In the genomic region with DNA sequence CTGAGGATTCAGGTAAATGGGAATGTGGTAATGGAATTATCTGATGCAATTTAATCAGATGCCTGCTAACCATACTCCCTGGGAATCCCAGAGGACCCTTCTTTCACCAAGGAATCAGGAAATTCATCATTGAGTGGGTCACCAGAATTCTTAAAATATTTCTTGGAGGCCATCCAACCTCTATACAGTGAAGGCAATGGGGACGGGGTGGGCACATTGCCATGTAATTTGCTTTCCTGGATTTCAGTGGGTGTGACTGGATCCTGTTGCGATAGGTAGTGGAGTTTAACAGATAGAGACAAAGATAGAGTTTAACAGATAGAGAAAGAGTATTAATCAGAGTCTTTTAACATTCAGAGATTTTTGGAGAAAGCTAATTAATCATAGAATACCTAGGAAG, we compare ENCODE assay signal across 1 cellular context.
TF ChIP-seq lines count a peak whose summit lies in the region.

No MANE protein-coding gene starts in this region.

TF ChIP-seq in H1, 55 proteins besides CTCF, POLR2A, EP300 and RAD21 (continued from another document):
- TF ChIP-seq, protein P1, sequence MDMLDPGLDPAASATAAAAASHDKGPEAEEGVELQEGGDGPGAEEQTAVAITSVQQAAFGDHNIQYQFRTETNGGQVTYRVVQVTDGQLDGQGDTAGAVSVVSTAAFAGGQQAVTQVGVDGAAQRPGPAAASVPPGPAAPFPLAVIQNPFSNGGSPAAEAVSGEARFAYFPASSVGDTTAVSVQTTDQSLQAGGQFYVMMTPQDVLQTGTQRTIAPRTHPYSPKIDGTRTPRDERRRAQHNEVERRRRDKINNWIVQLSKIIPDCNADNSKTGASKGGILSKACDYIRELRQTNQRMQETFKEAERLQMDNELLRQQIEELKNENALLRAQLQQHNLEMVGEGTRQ (IDR thresholded peaks at IDR 0.05; ENCODE audit: low read length): no peak
- TF ChIP-seq BRCA1 (IDR thresholded peaks at IDR 0.05; ENCODE audit: low read depth, low read length) (no peak), RBBP5 (IDR thresholded peaks at IDR 0.05; ENCODE audit: borderline replicate concordance, low read depth, low read length) (no peak), RNF2 (IDR thresholded peaks at IDR 0.05; ENCODE audit: borderline replicate concordance, low read depth, low read length, missing control alignments, poor library complexity, severe bottlenecking) (no peak), TBP (IDR thresholded peaks at IDR 0.05; ENCODE audit: low read depth, low read length) (no peak), YY1 (IDR thresholded peaks at IDR 0.05; ENCODE audit: low read depth, low read length) (no peak), SP4 (IDR thresholded peaks at IDR 0.05; ENCODE audit: low read length) (no peak), TEAD4 (IDR thresholded peaks at IDR 0.05; ENCODE audit: low read depth, low read length) (no peak)
